In genomic region chr10:124354411-124355382, GRCh38 we compare ENCODE assay signal across 8 cellular contexts.
A peak's percentile ranks its signal among the peaks of the same experiment; 100 is the strongest.
DNase-seq lines count a peak whose midpoint lies in the region; TF ChIP-seq lines count a peak whose summit lies in the region.

No MANE protein-coding gene starts in this region.

- H3K36me3 Mint-ChIP-seq in activated T-cell treated with anti-CD3 and anti-CD28 coated beads, Interleukin-2, amount 50 U/mL, for 24 hours (ENCODE audit: low read depth): no peaks in the 10 kb centered on the region
- peaks cover 3% of the 10 kb centered on the region for H3K36me3 Mint-ChIP-seq in glutamatergic neuron (ENCODE audit: unreplicated experiment)
- H3K36me3 Mint-ChIP-seq in progenitor cell of endocrine pancreas (ENCODE audit: insufficient read depth): no peaks in the 10 kb centered on the region

- H3K27ac Mint-ChIP-seq in activated T-cell treated with anti-CD3 and anti-CD28 coated beads, Interleukin-2, amount 50 U/mL, for 24 hours: peak overlapping the region; percentile 87
- H3K27ac Mint-ChIP-seq in glutamatergic neuron (ENCODE audit: unreplicated experiment): peak overlapping the region; percentile 90
- H3K27ac Mint-ChIP-seq in progenitor cell of endocrine pancreas: no peak overlapping the region

- TF ChIP-seq CTCF in glutamatergic neuron (IDR thresholded peaks at IDR 0.05; ENCODE audit: partially characterized antibody, unreplicated experiment) (no peak), progenitor cell of endocrine pancreas (IDR thresholded peaks at IDR 0.05; ENCODE audit: unreplicated experiment) (no peak)

- H3K9me3 Mint-ChIP-seq in activated T-cell treated with anti-CD3 and anti-CD28 coated beads, Interleukin-2, amount 50 U/mL, for 24 hours: peaks cover 5% of the 10 kb centered on the region
- H3K9me3 Mint-ChIP-seq in glutamatergic neuron (ENCODE audit: unreplicated experiment) (peaks cover 8% of the 10 kb centered on the region), progenitor cell of endocrine pancreas (ENCODE audit: low read depth) (no peaks in the 10 kb centered on the region)

- peaks cover 13% of the 10 kb centered on the region for H3K4me1 Mint-ChIP-seq in activated T-cell treated with anti-CD3 and anti-CD28 coated beads, Interleukin-2, amount 50 U/mL, for 24 hours (ENCODE audit: low read depth)
- H3K4me1 Mint-ChIP-seq in glutamatergic neuron (ENCODE audit: low read depth, unreplicated experiment) (peaks cover 26% of the 10 kb centered on the region), progenitor cell of endocrine pancreas (ENCODE audit: low read depth) (peaks cover 4% of the 10 kb centered on the region)

- peak; percentile 82 for DNase-seq in DMS 273 (lab: John Stamatoyannopoulos, UW; ENCODE audit: unreplicated experiment)
- DNase-seq in H4 (ENCODE audit: low spot score): peak; percentile 56
- peak; percentile 51 for DNase-seq in NCI-H345 treated with DMSO at 0.1 percent for 48 hours (lab: John Stamatoyannopoulos, UW; ENCODE audit: unreplicated experiment)
- DNase-seq in activated T-cell treated with anti-CD3 and anti-CD28 coated beads, Interleukin-2, amount 50 U/mL, for 24 hours: peak; percentile 63
- peak; percentile 87 for DNase-seq in glutamatergic neuron
- DNase-seq in progenitor cell of endocrine pancreas (ENCODE audit: low spot score, unreplicated experiment): no peak
- no peak for DNase-seq in DMS114 treated with DMSO at 0.1 percent for 48 hours (lab: John Stamatoyannopoulos, UW; ENCODE audit: unreplicated experiment)
- DNase-seq in GOT3 (lab: John Stamatoyannopoulos, UW): no peak

- H3K4me3 Mint-ChIP-seq in activated T-cell treated with anti-CD3 and anti-CD28 coated beads, Interleukin-2, amount 50 U/mL, for 24 hours: peak overlapping the region; percentile 72
- H3K4me3 Mint-ChIP-seq in glutamatergic neuron (ENCODE audit: unreplicated experiment): peak overlapping the region; percentile 82
- peak overlapping the region; percentile 49 for H3K4me3 Mint-ChIP-seq in progenitor cell of endocrine pancreas (ENCODE audit: low read depth)

- peaks cover 2% of the 10 kb centered on the region for H3K27me3 Mint-ChIP-seq in activated T-cell treated with anti-CD3 and anti-CD28 coated beads, Interleukin-2, amount 50 U/mL, for 24 hours
- no peaks in the 10 kb centered on the region for H3K27me3 Mint-ChIP-seq in glutamatergic neuron (ENCODE audit: unreplicated experiment)
- H3K27me3 Mint-ChIP-seq in progenitor cell of endocrine pancreas: peaks cover 35% of the 10 kb centered on the region

Comparison
In these comparisons a context has a peak if more than half of its experiments do, and no peak if none do; other contexts are left out.
1. DNase-seq: peak in DMS 273 (single experiment), H4 (single experiment), NCI-H345 treated with DMSO at 0.1 percent for 48 hours (single experiment), activated T-cell treated with anti-CD3 and anti-CD28 coated beads, Interleukin-2, amount 50 U/mL, for 24 hours (single experiment) and glutamatergic neuron (single experiment); none in progenitor cell of endocrine pancreas (single experiment), DMS114 treated with DMSO at 0.1 percent for 48 hours (single experiment) and GOT3 (single experiment).
2. Peak in every context shown above with its lines, with median percentiles within 50 percentile points of each other: H3K4me3 Mint-ChIP-seq.